Comparison of ENCODE assay signal across 8 cellular contexts in the genomic region with DNA sequence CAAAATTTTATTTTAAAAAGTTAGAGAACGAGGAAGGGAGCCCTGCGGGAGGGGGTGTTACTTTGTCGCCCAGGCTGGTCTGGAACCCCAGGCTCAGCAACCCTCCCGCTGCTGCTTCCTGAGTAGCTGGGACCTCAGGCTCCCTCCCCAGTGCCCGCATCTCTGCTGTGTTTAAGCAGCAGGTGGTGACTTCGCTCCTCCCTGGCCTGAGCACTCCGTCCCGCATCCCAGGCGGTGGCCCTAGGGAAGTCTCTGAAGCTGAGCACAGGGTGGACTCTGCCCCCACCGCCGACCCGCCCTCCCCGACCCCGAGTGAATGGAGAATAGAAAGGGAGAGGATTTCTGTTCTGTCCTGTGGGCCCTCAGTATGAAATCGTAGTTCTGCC. TPM values are rescaled to one million over a fixed set of nuclear protein-coding genes. Genes with fewer than 3 reads are reported as not detected.
DNase-seq lines count a peak whose midpoint lies in the region; ATAC-seq, FAIRE-seq and TF ChIP-seq lines count a peak whose summit lies in the region.

No MANE protein-coding gene starts in this region.

- no peak for FAIRE-seq in D721Med (lab: Jason Lieb, UNC)

- no peak for TF ChIP-seq CTCF in RWPE2 (IDR thresholded peaks at IDR 0.05; ENCODE audit: poor library complexity, severe bottlenecking)
- TF ChIP-seq CTCF in D721Med (IDR thresholded peaks at IDR 0.05; ENCODE audit: insufficient read depth, missing control alignments), result no peak

- peaks cover 12% of the 10 kb centered on the region for H3K36me3 Mint-ChIP-seq in effector memory CD8-positive, alpha-beta T cell (ENCODE audit: insufficient read depth)
- H3K36me3 Mint-ChIP-seq in naive thymus-derived CD8-positive, alpha-beta T cell, result peaks cover 19 to 33% (median 29%) of the 10 kb centered on the region in 3 donors

- H3K27me3 ChIP-seq in BLaER1 (no peaks in the 10 kb centered on the region), H7 (ENCODE audit: control insufficient read depth, insufficient read depth, low read length) (peaks cover 3% of the 10 kb centered on the region), RWPE2 (ENCODE audit: insufficient read depth, poor library complexity, severe bottlenecking) (no peaks in the 10 kb centered on the region)

- peaks cover 9% of the 10 kb centered on the region; the same call in 1 of the 2 replicates for H4K20me1 ChIP-seq in BLaER1

- H3K4me1 Mint-ChIP-seq in effector memory CD8-positive, alpha-beta T cell (ENCODE audit: low read depth in 2 of 2), result peaks cover 15 to 22% of the 10 kb centered on the region in 2 donors
- peaks cover 11 to 39% (median 29%) of the 10 kb centered on the region in 4 donors for H3K4me1 Mint-ChIP-seq in naive thymus-derived CD8-positive, alpha-beta T cell

- peaks cover 35% of the 10 kb centered on the region for H3K9me3 ChIP-seq in BLaER1
- H3K9me3 ChIP-seq in RWPE2 (ENCODE audit: severe bottlenecking), result no peaks in the 10 kb centered on the region

- DNase-seq in H7 (no peak), RWPE2 (ENCODE audit: low spot score) (no peak), D721Med (ENCODE audit: insufficient read length, low spot score) (no peak), NCI-H2107 treated with DMSO at 0.1 percent for 48 hours (lab: John Stamatoyannopoulos, UW; ENCODE audit: unreplicated experiment) (no peak), AG20443 (ENCODE audit: low spot score) (no peak)
- DNase-seq in effector memory CD8-positive, alpha-beta T cell, result peak in 1 of 3 experiments; percentile 13
- DNase-seq in naive thymus-derived CD8-positive, alpha-beta T cell, result peak in 1 of 10 donors; percentile 12

- peak overlapping the region; percentile 89 for H3K9ac ChIP-seq in BLaER1

- H3K27ac Mint-ChIP-seq in effector memory CD8-positive, alpha-beta T cell, result peak overlapping the region; percentile 78 to 93
- H3K27ac Mint-ChIP-seq in naive thymus-derived CD8-positive, alpha-beta T cell, result peak overlapping the region in 9 of 10 donors; percentile 77 to 95 (median 90)

- POLR2A ChIA-PET in naive thymus-derived CD8-positive, alpha-beta T cell (lab: Charles Lee), result interaction anchor here (0.5 kb wide), 1 partner anchor 31 kb away, joined by 3 read pairs; no protein-coding TSS in a partner anchor

- H3K4me1 ChIP-seq in BLaER1 (peaks cover 22% of the 10 kb centered on the region), RWPE2 (ENCODE audit: insufficient read depth, poor library complexity, severe bottlenecking) (no peaks in the 10 kb centered on the region)

- peak; percentile 13; the same call in 1 of the 3 replicates for ATAC-seq in RWPE2 (ENCODE audit: low read depth)
- ATAC-seq in effector memory CD8-positive, alpha-beta T cell (replicated peaks), result peak; percentile 25
- ATAC-seq in naive thymus-derived CD8-positive, alpha-beta T cell, result peak; percentile 13 to 26

- no peaks in the 10 kb centered on the region for H3K27me3 Mint-ChIP-seq in effector memory CD8-positive, alpha-beta T cell
- H3K27me3 Mint-ChIP-seq in naive thymus-derived CD8-positive, alpha-beta T cell, result no peaks in the 10 kb centered on the region

- H3K4me2 ChIP-seq in BLaER1, result peak overlapping the region; percentile 88

- H3K4me3 Mint-ChIP-seq in effector memory CD8-positive, alpha-beta T cell, result peak overlapping the region; percentile 84 to 92
- H3K4me3 Mint-ChIP-seq in naive thymus-derived CD8-positive, alpha-beta T cell, result peak overlapping the region; percentile 88 to 97 (median 92)

- peak overlapping the region; percentile 86 for H3K4me3 ChIP-seq in BLaER1
- H3K4me3 ChIP-seq in H7 (ENCODE audit: insufficient read depth, low read depth, low read length), result peak overlapping the region; percentile 62
- peak overlapping the region; percentile 54 for H3K4me3 ChIP-seq in RWPE2 (ENCODE audit: severe bottlenecking)

- peaks cover 61% of the 10 kb centered on the region for H3K36me3 ChIP-seq in BLaER1
- H3K36me3 ChIP-seq in H7 (replicated peaks; ENCODE audit: control insufficient read depth, insufficient read depth, low read length), result peaks cover 4% of the 10 kb centered on the region
- no peaks in the 10 kb centered on the region; the same call in 1 of the 2 replicates for H3K36me3 ChIP-seq in RWPE2 (ENCODE audit: low read depth)

- H3K27ac ChIP-seq in BLaER1, result no peak overlapping the region
- peak overlapping the region; percentile 53 for H3K27ac ChIP-seq in RWPE2 (ENCODE audit: poor library complexity, severe bottlenecking)

- no peaks in the 10 kb centered on the region for H3K9me3 Mint-ChIP-seq in effector memory CD8-positive, alpha-beta T cell
- H3K9me3 Mint-ChIP-seq in naive thymus-derived CD8-positive, alpha-beta T cell, result peaks cover 6 to 64% (median 22%) of the 10 kb centered on the region in 9 donors

RNA-seq across cellular contexts. Expression of gene ZNF701, which starts 30.5 kb away (rescaled TPM):
- total RNA-seq in H7 (2014; rRNA removed; shearing (Covaris generic)), result 15.2 and 24.5 TPM in 2 replicates
- 10 to 100 TPM; 35.8 to 40.3 TPM for total RNA-seq in naive thymus-derived CD8-positive, alpha-beta T cell
- 10 to 100 TPM; 13.6 to 14.4 (median 14.1) TPM for polyA plus RNA-seq in naive thymus-derived CD8-positive, alpha-beta T cell

RNA-seq across cellular contexts. Expression of gene ZNF83, which starts 37.5 kb away (rescaled TPM):
- 16.5 and 35.1 TPM in 2 replicates for total RNA-seq in H7 (2014; rRNA removed; shearing (Covaris generic))
- total RNA-seq in naive thymus-derived CD8-positive, alpha-beta T cell, result 100 to 1,000 TPM; 112 to 113 TPM
- polyA plus RNA-seq in naive thymus-derived CD8-positive, alpha-beta T cell, result 10 to 100 TPM; 10.9 to 18.3 (median 13.8) TPM
